Comparison of ENCODE assay signal across 9 cellular contexts in the genomic region with DNA sequence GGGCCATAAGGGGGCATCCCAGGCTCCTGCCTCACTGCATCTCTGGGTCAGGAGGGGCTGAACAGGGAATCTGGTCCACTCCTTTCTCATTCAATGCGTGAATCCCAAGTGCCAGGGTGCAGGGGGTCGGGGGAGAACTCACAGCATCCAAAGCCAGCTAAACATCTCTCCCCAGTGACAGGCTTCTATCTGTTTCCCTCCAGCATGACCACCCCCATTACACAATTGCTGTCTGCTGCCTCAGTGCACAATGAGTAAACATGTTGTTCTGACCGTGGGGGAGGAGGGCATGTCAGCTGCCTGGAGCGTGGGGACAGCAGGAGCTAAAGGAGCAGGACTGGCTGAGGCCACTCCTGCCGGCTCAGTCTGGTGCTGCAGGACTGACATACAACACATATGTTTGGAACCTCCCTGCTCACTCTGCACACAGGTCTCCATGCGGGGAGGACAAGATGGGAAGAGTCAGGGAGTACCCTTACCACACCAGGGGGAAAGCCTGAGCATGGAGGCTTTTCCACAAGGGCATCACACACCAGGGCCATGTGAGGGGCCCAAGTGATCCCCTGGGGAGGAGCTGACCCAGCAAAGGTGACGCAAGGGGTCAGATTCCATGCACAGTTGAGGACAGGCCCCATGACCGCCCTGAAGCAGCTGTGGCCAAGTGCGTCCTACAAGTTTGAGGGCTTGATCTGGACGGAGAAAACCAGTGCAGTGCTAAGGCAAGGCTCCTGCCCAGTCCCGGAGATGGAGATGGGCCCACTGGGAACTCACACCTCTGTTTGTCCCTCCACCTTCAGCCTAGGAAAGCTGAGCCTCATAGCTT. TPM values are rescaled to one million over a fixed set of nuclear protein-coding genes. Genes with fewer than 3 reads are reported as not detected.
DNase-seq lines count a peak whose midpoint lies in the region; ATAC-seq, FAIRE-seq and TF ChIP-seq lines count a peak whose summit lies in the region.
"Had no signal": no experiment of that assay in that cellular context is flagged by ENCODE, and none has a peak within 500 bp of the region (broad histone marks: within the 10 kb centered on the region; RNA-seq: fewer than 3 reads in every experiment).

No MANE protein-coding gene starts in this region.

- POLR2A ChIA-PET in WTC11 (lab: Charles Lee): interaction anchor here (0.5 kb wide), 1 partner anchor 163 kb away, joined by 4 read pairs; no protein-coding TSS in a partner anchor

- no peak for TF ChIP-seq POLR2A in GM12891 (IDR thresholded peaks at IDR 0.05; ENCODE audit: low read depth, low read length)

- peak overlapping the region; percentile 62 for H3K4me3 Mint-ChIP-seq in WTC11

- intact Hi-C loops in left cardiac atrium (cut with DNase I): no loop called here

- peaks cover 17% of the 10 kb centered on the region for H3K27me3 Mint-ChIP-seq in WTC11 (ENCODE audit: low read depth)
- H3K27me3 Mint-ChIP-seq: naive B cell had no signal

- ATAC-seq in WTC11: no peak
- ATAC-seq in left cardiac atrium: no peak
- no peak for ATAC-seq in GM19324 (IDR thresholded peaks at IDR 0.05; ENCODE audit: low FRiP score, unreplicated experiment)
- ATAC-seq in GM19452 (IDR thresholded peaks at IDR 0.05; ENCODE audit: unreplicated experiment): no peak
- ATAC-seq in HG02870 (IDR thresholded peaks at IDR 0.05; ENCODE audit: unreplicated experiment): no peak
- no peak for ATAC-seq in HG03521 (IDR thresholded peaks at IDR 0.05; ENCODE audit: unreplicated experiment)

- no peak for TF ChIP-seq CTCF in WTC11 (IDR thresholded peaks at IDR 0.05)

- peaks cover 47% of the 10 kb centered on the region for H3K4me1 Mint-ChIP-seq in WTC11

- peaks cover 7% of the 10 kb centered on the region for H3K36me3 Mint-ChIP-seq in WTC11
- H3K36me3 Mint-ChIP-seq: naive B cell had no signal

- H3K9me3 Mint-ChIP-seq in WTC11: no peaks in the 10 kb centered on the region
- H3K9me3 Mint-ChIP-seq: naive B cell had no signal

- FAIRE-seq in GM12891 (lab: Jason Lieb, UNC): no peak

- DNase-seq in GM12891 (ENCODE audit: insufficient read length, low spot score) (peak; percentile 3), WTC11 (ENCODE audit: low spot score) (no peak), left cardiac atrium (peak; percentile 81), renal cortical epithelial cell (ENCODE audit: low read depth) (peak; percentile 90)
- DNase-seq: naive B cell had no signal

- CTCF ChIA-PET in WTC11 (lab: Charles Lee): interaction anchor here (0.7 to 8.7 kb wide), 7 partner anchors 9 to 130 kb away, joined by 3 to 97 read pairs (median 4); a partner anchor contains a TSS

- H3K27ac Mint-ChIP-seq in WTC11: no peak overlapping the region; the same call in 1 of the 2 replicates

TF ChIP-seq in GM12891, 5 proteins besides CTCF, POLR2A, EP300 and RAD21:
- TF ChIP-seq PAX5 (IDR thresholded peaks at IDR 0.05; ENCODE audit: insufficient read depth, low read length, severe bottlenecking) (no peak), POLR2AphosphoS5 (IDR thresholded peaks at IDR 0.05; ENCODE audit: low read depth, low read length) (no peak), TAF1 (IDR thresholded peaks at IDR 0.05; ENCODE audit: low read depth, low read length) (no peak), POU2F2 (IDR thresholded peaks at IDR 0.05; ENCODE audit: low read depth, low read length) (no peak), SPI1 (IDR thresholded peaks at IDR 0.05; ENCODE audit: low read depth, low read length) (no peak)
TF ChIP-seq in GM12891: peak in this region for 0.

TF ChIP-seq in WTC11, 78 proteins besides CTCF, POLR2A, EP300 and RAD21:
- peak; percentile 84 for TF ChIP-seq GABPB1 (CRISPR knock-in tag; IDR thresholded peaks at IDR 0.05)
- no peak for TF ChIP-seq RELA (CRISPR knock-in tag; IDR thresholded peaks at IDR 0.05; ENCODE audit: borderline replicate concordance)
- TF ChIP-seq KAT7 (CRISPR knock-in tag; IDR thresholded peaks at IDR 0.05; ENCODE audit: borderline replicate concordance): no peak

RNA-seq across cellular contexts. Expression of a gene that starts 1.4 kb away (rescaled TPM):
- 0.32 TPM for polyA plus RNA-seq in GM12891 (2012; ENCODE audit: low read depth, missing spikeins)
- total RNA-seq in WTC11 (2021) (3.4 to 7.7 TPM (median 4.1 TPM) in 3 replicates), left cardiac atrium (100 to 1,000 TPM; 108 to 122 TPM), renal cortical epithelial cell (1.7 and 18.3 TPM in 2 replicates)

RNA-seq across cellular contexts. Expression of a gene that starts 27.9 kb away (rescaled TPM):
- 13.4 TPM for polyA plus RNA-seq in GM12891 (2012; ENCODE audit: low read depth, missing spikeins)
- total RNA-seq in WTC11 (2021): 6.5 to 11.9 TPM (median 6.8 TPM) in 3 replicates
- total RNA-seq in left cardiac atrium: 10 to 100 TPM; 34.3 to 51.3 TPM
- total RNA-seq in renal cortical epithelial cell: 13.9 and 30.6 TPM in 2 replicates

RNA-seq across cellular contexts. Expression of a gene that starts 45.0 kb away (rescaled TPM):
- polyA plus RNA-seq in GM12891 (2012; ENCODE audit: low read depth, missing spikeins): 328 TPM
- 730 to 860 TPM (median 838 TPM) in 3 replicates for total RNA-seq in WTC11 (2021)
- total RNA-seq in left cardiac atrium: 100 to 1,000 TPM; 332 to 341 TPM
- 1,047 and 1,149 TPM in 2 replicates for total RNA-seq in renal cortical epithelial cell

RNA-seq across cellular contexts. Expression of a gene that starts 46.2 kb away (rescaled TPM):
- polyA plus RNA-seq in GM12891 (2012; ENCODE audit: low read depth, missing spikeins): not detected
- 6.4 to 11.2 TPM (median 7.4 TPM) in 3 replicates for total RNA-seq in WTC11 (2021)
- 100 to 1,000 TPM; 134 to 139 TPM for total RNA-seq in left cardiac atrium
- total RNA-seq in renal cortical epithelial cell: 76.1 and 95.0 TPM in 2 replicates

RNA-seq across cellular contexts. Expression of a gene that starts 52.0 kb away (rescaled TPM):
- polyA plus RNA-seq in GM12891 (2012; ENCODE audit: low read depth, missing spikeins): not detected
- not detected in 3 replicates for total RNA-seq in WTC11 (2021)
- total RNA-seq in left cardiac atrium: not detected
- not detected in 2 replicates for total RNA-seq in renal cortical epithelial cell
